ENCODE assay signal across 8 cellular contexts in the genomic region with DNA sequence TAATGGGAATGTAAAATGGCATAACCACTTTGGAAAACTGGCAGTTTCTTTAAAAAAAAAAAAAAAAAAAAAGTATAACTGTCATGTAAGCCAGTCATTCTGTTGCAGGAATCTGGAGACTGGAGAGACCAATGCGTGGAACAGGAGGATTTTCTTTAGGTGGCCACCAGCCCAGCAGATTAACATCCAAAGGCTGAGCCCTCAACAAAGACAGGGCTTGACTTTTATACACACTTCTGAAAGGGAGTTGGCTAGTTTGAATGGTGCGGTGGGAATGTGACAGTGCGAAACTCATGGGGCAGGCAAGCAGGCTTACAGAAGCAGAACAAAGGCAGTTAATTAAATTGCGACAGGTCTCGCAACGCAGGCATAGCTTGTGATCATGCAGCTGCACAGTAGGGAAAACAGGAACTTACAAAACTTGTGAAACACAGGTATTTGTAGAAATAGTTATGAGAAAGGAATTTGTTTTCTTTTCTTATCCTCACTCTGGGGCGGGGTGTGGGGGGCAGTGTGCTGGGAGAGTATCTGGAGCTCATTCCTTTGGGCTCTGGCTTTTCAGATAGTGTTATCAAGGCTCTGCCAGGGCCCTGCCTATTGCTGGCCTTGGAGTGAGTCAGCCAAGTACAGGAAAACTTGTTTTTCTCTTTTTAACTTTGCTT. TPM values are rescaled to one million over a fixed set of nuclear protein-coding genes. Genes with fewer than 3 reads are reported as not detected.
DNase-seq lines count a peak whose midpoint lies in the region; ATAC-seq and TF ChIP-seq lines count a peak whose summit lies in the region.

No MANE protein-coding gene starts in this region.

- peaks cover 0 to 19% (median 0%) of the 10 kb centered on the region in 11 donors for H3K9me3 ChIP-seq in heart right ventricle

- no peaks in the 10 kb centered on the region for H3K27me3 Mint-ChIP-seq in activated naive CD8-positive, alpha-beta T cell treated with anti-CD3 and anti-CD28 coated beads, Interleukin-2, amount 10 ng/mL, durations not matched to agents 7 days and 5 days
- H3K27me3 Mint-ChIP-seq in activated naive CD8-positive, alpha-beta T cell treated with anti-CD3 and anti-CD28 coated beads, Interleukin-2, amount 50 U/mL, for 24 hours = no peaks in the 10 kb centered on the region

- peak overlapping the region in 9 of 10 donors; percentile 42 to 88 (median 55) for H3K27ac ChIP-seq in heart right ventricle

- H3K27me3 ChIP-seq in heart right ventricle = no peaks in the 10 kb centered on the region

- POLR2A ChIA-PET in activated naive CD8-positive, alpha-beta T cell treated with anti-CD3 and anti-CD28 coated beads, Interleukin-2, amount 10 ng/mL, durations not matched to agents 7 days and 5 days (lab: Charles Lee) = no interaction called here

- peak overlapping the region; percentile 13 for H3K4me3 Mint-ChIP-seq in activated naive CD8-positive, alpha-beta T cell treated with anti-CD3 and anti-CD28 coated beads, Interleukin-2, amount 10 ng/mL, durations not matched to agents 7 days and 5 days
- H3K4me3 Mint-ChIP-seq in activated naive CD8-positive, alpha-beta T cell treated with anti-CD3 and anti-CD28 coated beads, Interleukin-2, amount 50 U/mL, for 24 hours = no peak overlapping the region

- intact Hi-C loops in heart right ventricle (cut with DNase I) = no loop called here

- H3K9me3 Mint-ChIP-seq in activated naive CD8-positive, alpha-beta T cell treated with anti-CD3 and anti-CD28 coated beads, Interleukin-2, amount 10 ng/mL, durations not matched to agents 7 days and 5 days = peaks cover 2% of the 10 kb centered on the region
- peaks cover 3% of the 10 kb centered on the region for H3K9me3 Mint-ChIP-seq in activated naive CD8-positive, alpha-beta T cell treated with anti-CD3 and anti-CD28 coated beads, Interleukin-2, amount 50 U/mL, for 24 hours

- WGBS in heart right ventricle, 2 donors = 68 to 69% methylated on average over 7 of the region's 7 CpGs

- H3K4me1 ChIP-seq in heart right ventricle = peaks cover 0 to 68% (median 24%) of the 10 kb centered on the region in 9 donors

- H3K27ac Mint-ChIP-seq in activated naive CD8-positive, alpha-beta T cell treated with anti-CD3 and anti-CD28 coated beads, Interleukin-2, amount 10 ng/mL, durations not matched to agents 7 days and 5 days = no peak overlapping the region
- H3K27ac Mint-ChIP-seq in activated naive CD8-positive, alpha-beta T cell treated with anti-CD3 and anti-CD28 coated beads, Interleukin-2, amount 50 U/mL, for 24 hours = no peak overlapping the region

- H3K4me1 Mint-ChIP-seq in activated naive CD8-positive, alpha-beta T cell treated with anti-CD3 and anti-CD28 coated beads, Interleukin-2, amount 10 ng/mL, durations not matched to agents 7 days and 5 days = peaks cover 16% of the 10 kb centered on the region
- H3K4me1 Mint-ChIP-seq in activated naive CD8-positive, alpha-beta T cell treated with anti-CD3 and anti-CD28 coated beads, Interleukin-2, amount 50 U/mL, for 24 hours = peaks cover 38% of the 10 kb centered on the region

- peaks cover 32% of the 10 kb centered on the region for H3K36me3 Mint-ChIP-seq in activated naive CD8-positive, alpha-beta T cell treated with anti-CD3 and anti-CD28 coated beads, Interleukin-2, amount 10 ng/mL, durations not matched to agents 7 days and 5 days
- peaks cover 21% of the 10 kb centered on the region for H3K36me3 Mint-ChIP-seq in activated naive CD8-positive, alpha-beta T cell treated with anti-CD3 and anti-CD28 coated beads, Interleukin-2, amount 50 U/mL, for 24 hours (ENCODE audit: low read depth)

- TF ChIP-seq CTCF in heart right ventricle (IDR thresholded peaks at IDR 0.05) = no peak

- no peak for ATAC-seq in activated naive CD8-positive, alpha-beta T cell treated with anti-CD3 and anti-CD28 coated beads, Interleukin-2, amount 10 ng/mL, durations not matched to agents 7 days and 5 days (ENCODE audit: low read depth)
- ATAC-seq in activated naive CD8-positive, alpha-beta T cell treated with anti-CD3 and anti-CD28 coated beads, Interleukin-2, amount 50 U/mL, for 24 hours = no peak
- peak; percentile 26 to 88 (median 77) for ATAC-seq in heart right ventricle
- no peak for ATAC-seq in HG03457 (IDR thresholded peaks at IDR 0.05; ENCODE audit: unreplicated experiment)

- DNase-seq in activated naive CD8-positive, alpha-beta T cell treated with anti-CD3 and anti-CD28 coated beads, Interleukin-2, amount 10 ng/mL, durations not matched to agents 7 days and 5 days = no peak
- DNase-seq in activated naive CD8-positive, alpha-beta T cell treated with anti-CD3 and anti-CD28 coated beads, Interleukin-2, amount 50 U/mL, for 24 hours = no peak
- DNase-seq in SIG-M5 (lab: John Stamatoyannopoulos, UW) (peak; percentile 99), heart right ventricle (peak in 1 of 2 donors; percentile 25), ureter (ENCODE audit: low spot score) (peak; percentile 46), HuH-7.5 (ENCODE audit: low spot score) (no peak)
- no peak for DNase-seq in activated effector memory CD4-positive, alpha-beta T cell treated with anti-CD3 and anti-CD28 coated beads, Interleukin-2, amount 50 U/mL, for 16 hours

- H3K4me3 ChIP-seq in heart right ventricle = no peak overlapping the region

- no peaks in the 10 kb centered on the region for H3K36me3 ChIP-seq in heart right ventricle

RNA-seq across cellular contexts. Expression of a gene that starts 12.0 kb away (rescaled TPM):
- total RNA-seq in activated naive CD8-positive, alpha-beta T cell treated with anti-CD3 and anti-CD28 coated beads, Interleukin-2, amount 10 ng/mL, durations not matched to agents 7 days and 5 days = 10 to 100 TPM; 52.8 to 54.1 TPM
- 10 to 100 TPM; 25.2 to 45.5 (median 36.8) TPM for total RNA-seq in heart right ventricle
- 10 to 100 TPM; 24.0 to 25.0 TPM for polyA plus RNA-seq in heart right ventricle
- 52.5 TPM for total RNA-seq in ureter

RNA-seq across cellular contexts. Expression of a gene that starts 27.9 kb away (rescaled TPM):
- 10 to 100 TPM; 21.7 to 30.7 TPM for total RNA-seq in activated naive CD8-positive, alpha-beta T cell treated with anti-CD3 and anti-CD28 coated beads, Interleukin-2, amount 10 ng/mL, durations not matched to agents 7 days and 5 days
- 10 to 100 TPM in 2 of 10 donors, 1 to 10 TPM in 8; 7.2 to 11.0 (median 8.7) TPM for total RNA-seq in heart right ventricle
- polyA plus RNA-seq in heart right ventricle = 1 to 10 TPM; 4.8 to 6.7 TPM
- total RNA-seq in ureter = 26.2 TPM

Comparison
In these comparisons a context has a peak if more than half of its experiments do, and no peak if none do; other contexts are left out.
1. ATAC-seq: peak in heart right ventricle (8 of 8); none in activated naive CD8-positive, alpha-beta T cell treated with anti-CD3 and anti-CD28 coated beads, Interleukin-2, amount 10 ng/mL, durations not matched to agents 7 days and 5 days (single experiment), activated naive CD8-positive, alpha-beta T cell treated with anti-CD3 and anti-CD28 coated beads, Interleukin-2, amount 50 U/mL, for 24 hours (single experiment) and HG03457 (single experiment).
2. DNase-seq: peak in SIG-M5 (single experiment) and ureter (single experiment); none in activated naive CD8-positive, alpha-beta T cell treated with anti-CD3 and anti-CD28 coated beads, Interleukin-2, amount 10 ng/mL, durations not matched to agents 7 days and 5 days (single experiment), activated naive CD8-positive, alpha-beta T cell treated with anti-CD3 and anti-CD28 coated beads, Interleukin-2, amount 50 U/mL, for 24 hours (single experiment), activated effector memory CD4-positive, alpha-beta T cell treated with anti-CD3 and anti-CD28 coated beads, Interleukin-2, amount 50 U/mL, for 16 hours (single experiment) and HuH-7.5 (single experiment).